In genomic region chr3:76715426-76715825, GRCh38 we compare ENCODE assay signal across 12 cellular contexts.
DNase-seq lines count a peak whose midpoint lies in the region; ATAC-seq and TF ChIP-seq lines count a peak whose summit lies in the region.
"Had no signal": no experiment of that assay in that cellular context is flagged by ENCODE, and none has a peak within 500 bp of the region (broad histone marks: within the 10 kb centered on the region; RNA-seq: fewer than 3 reads in every experiment).

No MANE protein-coding gene starts in this region.

- 90 to 100% methylated on average over 1 of the region's 1 CpG for WGBS in thyroid gland, 2 donors

- H3K27ac ChIP-seq in thyroid gland = no peak overlapping the region
- H3K27ac ChIP-seq: BLaER1 treated with 17β-estradiol and CSF1 and Interleukin-3, amounts not matched to agents 10 nM and 100 nM had no signal

- H3K9me3 ChIP-seq in thyroid gland = no peaks in the 10 kb centered on the region
- H3K9me3 ChIP-seq: BLaER1 treated with 17β-estradiol and CSF1 and Interleukin-3, amounts not matched to agents 10 nM and 100 nM had no signal

- TF ChIP-seq POLR2A in thyroid gland (IDR thresholded peaks at IDR 0.05) = no peak

- peak; percentile 17 for DNase-seq in NCI-H82 (lab: John Stamatoyannopoulos, UW)
- no peak for DNase-seq in NCI-H82 treated with DMSO at 0.1 percent for 48 hours (lab: John Stamatoyannopoulos, UW; ENCODE audit: unreplicated experiment)
- DNase-seq in SK-MEL-5 (ENCODE audit: low read depth, low spot score) = peak; percentile 41
- DNase-seq in iris pigment epithelial cell (ENCODE audit: low read depth) = peak; percentile 66
- no peak for DNase-seq in thyroid gland
- DNase-seq: ACHN; CD4-positive, CD25-positive, alpha-beta regulatory T cell; DMS53; GF-D8 had no signal

- no peak overlapping the region for H3K4me3 ChIP-seq in thyroid gland (replicated peaks in 1 of 3)
- H3K4me3 ChIP-seq: BLaER1 treated with 17β-estradiol and CSF1 and Interleukin-3, amounts not matched to agents 10 nM and 100 nM had no signal

- intact Hi-C loops in thyroid gland (cut with DNase I) = no loop called here

- no peak for TF ChIP-seq CTCF in thyroid gland (IDR thresholded peaks at IDR 0.05)

- no peaks in the 10 kb centered on the region for H3K27me3 ChIP-seq in thyroid gland
- H3K27me3 ChIP-seq: BLaER1 treated with 17β-estradiol and CSF1 and Interleukin-3, amounts not matched to agents 10 nM and 100 nM had no signal

- ATAC-seq in GM21367 (IDR thresholded peaks at IDR 0.05; ENCODE audit: unreplicated experiment) (no peak), HG03378 (IDR thresholded peaks at IDR 0.05; ENCODE audit: unreplicated experiment) (no peak)

- in situ Hi-C loops in SK-MEL-5 (cut with HindIII; ENCODE audit: low pct_unique_long_range_greater_than_20kb, low sequenced_read_pairs) = no loop called here

- no peaks in the 10 kb centered on the region for H3K4me1 ChIP-seq in thyroid gland

- H3K36me3 ChIP-seq in thyroid gland = no peaks in the 10 kb centered on the region
- H3K36me3 ChIP-seq: BLaER1 treated with 17β-estradiol and CSF1 and Interleukin-3, amounts not matched to agents 10 nM and 100 nM had no signal

Comparison
In these comparisons a context has a peak if more than half of its experiments do, and no peak if none do; other contexts are left out.
1. DNase-seq: peak in NCI-H82 (single experiment), SK-MEL-5 (single experiment) and iris pigment epithelial cell (single experiment); none in NCI-H82 treated with DMSO at 0.1 percent for 48 hours (single experiment) and thyroid gland (0 of 2).